Comparison of ENCODE assay signal across 13 cellular contexts in genomic region chr12:111453071-111453989, GRCh38. TPM values are rescaled to one million over a fixed set of nuclear protein-coding genes. Genes with fewer than 3 reads are reported as not detected.
A peak's percentile ranks its signal among the peaks of the same experiment; 100 is the strongest.
DNase-seq lines count a peak whose midpoint lies in the region; ATAC-seq and TF ChIP-seq lines count a peak whose summit lies in the region.
"Had no signal": no experiment of that assay in that cellular context is flagged by ENCODE, and none has a peak within 500 bp of the region (broad histone marks: within the 10 kb centered on the region; RNA-seq: fewer than 3 reads in every experiment).

No MANE protein-coding gene starts in this region.

- H3K4me3 ChIP-seq in GM23338 (no peak overlapping the region), coronary artery (no peak overlapping the region)
- H3K4me3 ChIP-seq: prostate gland had no signal

- no peak for TF ChIP-seq CTCF in CD14-positive monocyte (IDR thresholded peaks at IDR 0.05)
- TF ChIP-seq CTCF in GM23338 (conservative IDR thresholded peaks at IDR 0.05; ENCODE audit: low read depth in 2 of 2) = no peak
- TF ChIP-seq CTCF in coronary artery (IDR thresholded peaks at IDR 0.05) = no peak
- no peak for TF ChIP-seq CTCF in nephron (IDR thresholded peaks at IDR 0.05; ENCODE audit: unreplicated experiment in 3 of 3)

- H3K27ac Mint-ChIP-seq in CD14-positive monocyte (peak overlapping the region; percentile 30 to 79 (median 40)), GM23338 (0 out of 2 replicates have a peak overlapping the region, but pooled peaks have one; percentile 21), nephron (peak overlapping the region in 2 of 3 experiments; percentile 0 to 4)

- H3K27ac ChIP-seq in GM23338 (ENCODE audit: low read depth) = no peak overlapping the region
- H3K27ac ChIP-seq in coronary artery = no peak overlapping the region
- H3K27ac ChIP-seq: prostate gland had no signal

- H3K9me3 Mint-ChIP-seq in CD14-positive monocyte (no peaks in the 10 kb centered on the region), GM23338 (no peaks in the 10 kb centered on the region), nephron (no peaks in the 10 kb centered on the region)
- H3K9me3 Mint-ChIP-seq: stimulated activated naive CD8-positive, alpha-beta T cell treated with anti-CD3 and anti-CD28 coated beads, Interleukin-15, amount 100 ng/mL, for 72 hours had no signal

- H3F3A ChIP-seq in GM23338 (replicated peaks; ENCODE audit: low read depth) = peaks cover 41% of the 10 kb centered on the region

- H3K9me2 ChIP-seq in GM23338 (ENCODE audit: insufficient read depth) = no peaks in the 10 kb centered on the region

- H3K36me3 Mint-ChIP-seq in CD14-positive monocyte = peaks cover 71 to 78% of the 10 kb centered on the region in 2 donors
- H3K36me3 Mint-ChIP-seq in GM23338 (ENCODE audit: low read depth) = peaks cover 62% of the 10 kb centered on the region
- peaks cover 63% of the 10 kb centered on the region for H3K36me3 Mint-ChIP-seq in nephron (ENCODE audit: low read depth)

- ATAC-seq in GM23338 = peak; percentile 30; the same call in 2 of the 3 replicates
- ATAC-seq: stimulated activated naive CD8-positive, alpha-beta T cell treated with anti-CD3 and anti-CD28 coated beads, Interleukin-15, amount 100 ng/mL, for 72 hours had no signal

- H3K4me1 Mint-ChIP-seq in CD14-positive monocyte (peaks cover 24% of the 10 kb centered on the region), GM23338 (no peaks in the 10 kb centered on the region; the same call in 2 of the 3 replicates), nephron (peaks cover 15% of the 10 kb centered on the region)

- no peak for DNase-seq in CD14-positive monocyte (ENCODE audit: low spot score)
- peak; percentile 27 for DNase-seq in GM23338 (ENCODE audit: low spot score)
- DNase-seq in coronary artery (ENCODE audit: low spot score) = peak; percentile 64
- no peak for DNase-seq in KG1 (lab: John Stamatoyannopoulos, UW)
- DNase-seq in SW 1271 (lab: John Stamatoyannopoulos, UW) = no peak
- DNase-seq in NCI-H510A (lab: John Stamatoyannopoulos, UW) = no peak
- DNase-seq: amniotic stem cell; Caco-2; mesendoderm; stimulated activated CD4-positive, alpha-beta T cell treated with anti-CD3 and anti-CD28 coated beads, Interleukin-1b, Interleukin-23, amount 100 ng/mL, for 48 hours; stimulated activated naive CD8-positive, alpha-beta T cell treated with anti-CD3 and anti-CD28 coated beads, Interleukin-15, amount 100 ng/mL, for 72 hours had no signal

- peaks cover 24% of the 10 kb centered on the region for H3K36me3 ChIP-seq in GM23338 (ENCODE audit: insufficient read depth)

- H3K79me2 ChIP-seq in GM23338 (replicated peaks; ENCODE audit: insufficient read depth) = no peaks in the 10 kb centered on the region

- H4K20me1 ChIP-seq in GM23338 (replicated peaks; ENCODE audit: insufficient read depth) = peaks cover 8% of the 10 kb centered on the region; the same call in 1 of the 2 replicates

- H2AFZ ChIP-seq in GM23338 = no peak overlapping the region

- H3K4me1 ChIP-seq in GM23338 (ENCODE audit: insufficient read depth) = no peaks in the 10 kb centered on the region
- H3K4me1 ChIP-seq: Caco-2 had no signal

- no peaks in the 10 kb centered on the region for H3K27me3 Mint-ChIP-seq in CD14-positive monocyte (ENCODE audit: low read depth in 3 of 3)
- H3K27me3 Mint-ChIP-seq in GM23338 (ENCODE audit: insufficient read depth, low read depth, poor library complexity) = peaks cover 10% of the 10 kb centered on the region
- H3K27me3 Mint-ChIP-seq in nephron (ENCODE audit: low read depth) = no peaks in the 10 kb centered on the region
- H3K27me3 Mint-ChIP-seq: stimulated activated naive CD8-positive, alpha-beta T cell treated with anti-CD3 and anti-CD28 coated beads, Interleukin-15, amount 100 ng/mL, for 72 hours had no signal

- no peak overlapping the region for H3K4me3 Mint-ChIP-seq in CD14-positive monocyte
- no peak overlapping the region for H3K4me3 Mint-ChIP-seq in GM23338
- H3K4me3 Mint-ChIP-seq in nephron = no peak overlapping the region
- H3K4me3 Mint-ChIP-seq: stimulated activated naive CD8-positive, alpha-beta T cell treated with anti-CD3 and anti-CD28 coated beads, Interleukin-15, amount 100 ng/mL, for 72 hours had no signal

- H3K27me3 ChIP-seq in GM23338 (ENCODE audit: insufficient read depth) = no peaks in the 10 kb centered on the region

- no peak overlapping the region for H3K4me2 ChIP-seq in GM23338

- intact Hi-C loops in CD14-positive monocyte (cut with micrococcal nuclease) = loop anchor here (5.0 to 10.0 kb wide), 2 partner anchors 121 to 429 kb away; no protein-coding TSS in a partner anchor

TF ChIP-seq in GM23338, 12 proteins besides CTCF, POLR2A, EP300 and RAD21:
- TF ChIP-seq EZH2phosphoT487 (IDR thresholded peaks at IDR 0.05; ENCODE audit: unreplicated experiment) = no peak
- TF ChIP-seq ZNF114 (CRISPR knock-in tag; IDR thresholded peaks at IDR 0.05) = no peak
- TF ChIP-seq POLR2AphosphoS5 (IDR thresholded peaks at IDR 0.05; ENCODE audit: low read depth) = no peak; the same call in none of the 2 replicates
- TF ChIP-seq EZH2 (IDR thresholded peaks at IDR 0.05; ENCODE audit: low read depth, unreplicated experiment) = no peak
TF ChIP-seq in GM23338: peak in this region for 0.

RNA-seq across cellular contexts. Expression of gene SH2B3, which starts 47.6 kb away (rescaled TPM):
- polyA plus RNA-seq in CD14-positive monocyte (10 to 100 TPM; 15.2 to 33.5 TPM), GM23338 (2016; fragmentation: Nextera tagmentation; extraction: Ambion mirVana) (7.6 and 8.1 TPM in 2 replicates)
- 59.0 and 59.3 TPM in 2 replicates for total RNA-seq in GM23338 (2014; rRNA removed; shearing (Covaris generic))

Comparison
In these comparisons a context has a peak if more than half of its experiments do, and no peak if none do; other contexts are left out.
1. DNase-seq: peak in GM23338 (single experiment) and coronary artery (single experiment); none in CD14-positive monocyte (single experiment), KG1 (single experiment), SW 1271 (0 of 2) and NCI-H510A (single experiment).
2. Peak in every context shown above with its lines, with median percentiles within 50 percentile points of each other: H3K27ac Mint-ChIP-seq.